Comparison of ENCODE assay signal across 8 cellular contexts in the genomic region with DNA sequence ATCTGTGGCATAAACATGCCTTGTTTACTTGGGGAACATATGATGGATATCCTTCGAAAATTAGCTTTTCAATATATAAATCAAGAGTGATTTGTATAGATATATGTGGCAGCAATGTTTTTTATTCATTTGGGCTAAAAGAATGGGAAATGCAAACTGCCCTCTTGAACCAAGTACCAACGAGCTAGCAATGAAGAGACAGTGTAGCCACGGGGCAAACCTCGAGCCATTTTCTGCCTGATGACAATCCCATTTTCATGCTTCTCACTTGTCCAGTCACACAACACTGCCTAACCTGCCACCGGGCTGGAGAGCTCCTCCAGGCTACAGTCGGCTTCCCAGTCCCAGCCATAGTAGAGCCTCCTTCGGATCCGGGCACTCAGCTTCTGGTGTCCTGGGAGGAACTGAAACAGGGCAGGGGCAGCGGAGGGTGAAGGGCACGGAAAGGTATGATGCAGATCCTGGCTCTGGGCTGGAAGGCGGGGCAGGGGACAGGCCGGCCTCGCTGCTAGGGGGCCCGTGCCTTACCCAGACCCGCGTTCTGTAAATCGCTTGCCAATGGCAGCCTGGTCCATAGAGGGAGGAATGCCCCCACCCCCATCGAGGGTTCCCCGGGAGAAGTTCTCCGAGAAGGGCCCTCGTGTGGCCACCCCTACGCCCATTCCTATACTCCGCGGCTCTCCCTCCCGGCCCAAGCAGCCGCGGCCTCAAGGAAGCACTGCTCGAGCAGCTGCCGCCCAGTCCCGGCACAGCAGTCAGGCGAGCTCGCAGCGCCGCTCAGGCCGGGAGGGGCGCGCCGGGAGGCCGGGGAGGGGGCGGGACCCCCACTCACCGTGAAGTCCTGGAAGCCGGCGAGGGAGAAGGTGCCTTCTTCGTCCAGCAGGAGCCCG. TPM values are rescaled to one million over a fixed set of nuclear protein-coding genes. Genes with fewer than 3 reads are reported as not detected.
DNase-seq lines count a peak whose midpoint lies in the region; ATAC-seq and TF ChIP-seq lines count a peak whose summit lies in the region.

No MANE protein-coding gene starts in this region.

- DNase-seq in ELR (ENCODE audit: low read depth) (peak; percentile 55), HuH-7 (ENCODE audit: low spot score) (peak; percentile 31), WERI-Rb-1 (no peak), substantia nigra (lab: John Stamatoyannopoulos, UW) (peak in 34 of 49 donors; percentile 40 to 81 (median 63)), amniotic stem cell (lab: John Stamatoyannopoulos, UW) (no peak)

- H3K27ac ChIP-seq in WERI-Rb-1 (peak overlapping the region; percentile 88), mesodermal cell (ENCODE audit: low read depth, low read length, severe bottlenecking) (peak overlapping the region; percentile 93), substantia nigra (ENCODE audit: low read depth, low read length, poor library complexity, severe bottlenecking) (peak overlapping the region; percentile 99)

- no peak for TF ChIP-seq CTCF in WERI-Rb-1 (IDR thresholded peaks at IDR 0.05; ENCODE audit: low read depth, low read length)

- H3K27me3 ChIP-seq in WERI-Rb-1 (ENCODE audit: insufficient read depth, low read depth, severe bottlenecking) = no peaks in the 10 kb centered on the region
- H3K27me3 ChIP-seq in endocrine pancreas (ENCODE audit: control insufficient read depth, insufficient read depth, low read length) = no peaks in the 10 kb centered on the region

- H3K4me1 ChIP-seq in endocrine pancreas (ENCODE audit: control insufficient read depth, insufficient read depth, low read length) = peaks cover 7% of the 10 kb centered on the region
- H3K4me1 ChIP-seq in mesodermal cell (ENCODE audit: control insufficient read depth, insufficient read depth, low read length, poor library complexity, severe bottlenecking) = peaks cover 13% of the 10 kb centered on the region

- H3K4me3 ChIP-seq in WERI-Rb-1 (ENCODE audit: low read depth, low read length) = peak overlapping the region; percentile 63
- peak overlapping the region; percentile 60 for H3K4me3 ChIP-seq in endocrine pancreas (ENCODE audit: control insufficient read depth, insufficient read depth, low read length)
- peak overlapping the region; percentile 71 for H3K4me3 ChIP-seq in mesodermal cell (ENCODE audit: extremely low read depth, insufficient read depth, low read length, poor library complexity, severe bottlenecking)

- 3 to 5% methylated on average over 34 to 35 of the region's 45 CpGs for WGBS in mesodermal cell (ENCODE audit: insufficient coverage in 2 of 2), 2 experiments

- H3K9ac ChIP-seq in endocrine pancreas (ENCODE audit: control insufficient read depth, insufficient read depth, low read length) = peak overlapping the region; percentile 82

- H3K9me3 ChIP-seq in WERI-Rb-1 (ENCODE audit: severe bottlenecking) = no peaks in the 10 kb centered on the region
- H3K9me3 ChIP-seq in endocrine pancreas (ENCODE audit: control insufficient read depth, low read length) = no peaks in the 10 kb centered on the region
- H3K9me3 ChIP-seq in mesodermal cell (ENCODE audit: control insufficient read depth, low read length) = no peaks in the 10 kb centered on the region

- ATAC-seq in GM21526 (IDR thresholded peaks at IDR 0.05; ENCODE audit: low FRiP score, unreplicated experiment) = peak; percentile 17

- H3K36me3 ChIP-seq in WERI-Rb-1 (peaks cover 48% of the 10 kb centered on the region), endocrine pancreas (ENCODE audit: control insufficient read depth, insufficient read depth, low read length) (peaks cover 4% of the 10 kb centered on the region), mesodermal cell (ENCODE audit: control insufficient read depth, insufficient read depth, low read length) (peaks cover 49% of the 10 kb centered on the region)

RNA-seq across cellular contexts. Expression of gene CNPPD1, which starts 0.6 kb away (rescaled TPM):
- 20.4 TPM for polyA plus RNA-seq in mesodermal cell (2013, experiment 1 of 2)
- polyA plus RNA-seq in mesodermal cell (2013, experiment 2 of 2) = 15.6 TPM

RNA-seq across cellular contexts. Expression of gene RETREG2, which starts 1.9 kb away (rescaled TPM):
- 75.3 TPM for polyA plus RNA-seq in mesodermal cell (2013, experiment 1 of 2)
- 61.5 TPM for polyA plus RNA-seq in mesodermal cell (2013, experiment 2 of 2)

RNA-seq across cellular contexts. Expression of gene SLC23A3, which starts 6.3 kb away (rescaled TPM):
- 0.11 TPM for polyA plus RNA-seq in mesodermal cell (2013, experiment 1 of 2)
- polyA plus RNA-seq in mesodermal cell (2013, experiment 2 of 2) = 0.35 TPM

RNA-seq across cellular contexts. Expression of gene NHEJ1, which starts 15.6 kb away (rescaled TPM):
- 14.9 TPM for polyA plus RNA-seq in mesodermal cell (2013, experiment 1 of 2)
- 14.2 TPM for polyA plus RNA-seq in mesodermal cell (2013, experiment 2 of 2)

RNA-seq across cellular contexts. Expression of gene ZFAND2B, which starts 30.4 kb away (rescaled TPM):
- polyA plus RNA-seq in mesodermal cell (2013, experiment 1 of 2) = 28.8 TPM
- polyA plus RNA-seq in mesodermal cell (2013, experiment 2 of 2) = 24.8 TPM

Comparison
In these comparisons a context has a peak if more than half of its experiments do, and no peak if none do; other contexts are left out.
1. DNase-seq: peak in ELR (single experiment), HuH-7 (single experiment) and substantia nigra (34 of 49); none in WERI-Rb-1 (single experiment) and amniotic stem cell (single experiment).
2. Peak in every context shown above with its lines, with median percentiles within 50 percentile points of each other: H3K27ac ChIP-seq and H3K4me3 ChIP-seq.